5 cellular contexts compared by ENCODE assay signal in the genomic region with DNA sequence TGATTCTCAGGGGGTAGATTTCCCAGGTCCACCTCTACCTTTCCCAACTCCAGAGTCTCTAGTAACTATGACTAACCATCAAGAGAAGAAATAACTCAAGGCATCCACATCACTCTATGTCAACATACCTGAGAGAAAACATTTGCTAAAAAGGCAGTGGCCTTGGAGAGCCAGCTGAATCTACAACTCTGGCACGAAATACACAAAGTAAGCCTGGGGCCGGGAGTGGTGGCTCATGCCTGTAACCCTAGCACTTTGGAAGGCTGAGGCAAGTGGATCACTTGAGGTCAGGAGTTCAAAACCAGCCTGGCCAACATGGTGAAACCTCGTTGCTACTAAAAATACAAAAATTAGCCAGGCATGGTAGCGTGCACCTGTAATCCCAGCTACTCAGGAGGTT. TPM values are rescaled to one million over a fixed set of nuclear protein-coding genes. Genes with fewer than 3 reads are reported as not detected.
"Had no signal": no experiment of that assay in that cellular context is flagged by ENCODE, and none has a peak within 500 bp of the region (broad histone marks: within the 10 kb centered on the region; RNA-seq: fewer than 3 reads in every experiment).

No MANE protein-coding gene starts in this region.

RNA-seq across cellular contexts. Expression of gene HSPB9, which starts 20.5 kb away (rescaled TPM):
- total RNA-seq: ascending aorta, epithelial cell of proximal tubule, gastroesophageal sphincter, osteocyte had no signal
- polyA plus RNA-seq: neural cell had no signal

RNA-seq across cellular contexts. Expression of gene KCNH4, which starts 37.8 kb away (rescaled TPM):
- total RNA-seq: ascending aorta, epithelial cell of proximal tubule, osteocyte had no signal
